ENCODE assay signal across 12 cellular contexts in genomic region chr17:44827863-44828262, GRCh38. TPM values are rescaled to one million over a fixed set of nuclear protein-coding genes. Genes with fewer than 3 reads are reported as not detected.
DNase-seq lines count a peak whose midpoint lies in the region; ATAC-seq and TF ChIP-seq lines count a peak whose summit lies in the region.
"Had no signal": no experiment of that assay in that cellular context is flagged by ENCODE, and none has a peak within 500 bp of the region (broad histone marks: within the 10 kb centered on the region; RNA-seq: fewer than 3 reads in every experiment).

No MANE protein-coding gene starts in this region.

- DNase-seq in EH (ENCODE audit: low read depth): peak; percentile 49
- no peak for DNase-seq in Panc1 (ENCODE audit: low read depth, low spot score)
- no peak for DNase-seq in fibroblast of pulmonary artery (ENCODE audit: low read depth)
- no peak for DNase-seq in NCI-H69 (lab: John Stamatoyannopoulos, UW)
- DNase-seq in DMS114 treated with DMSO at 0.1 percent for 48 hours (lab: John Stamatoyannopoulos, UW; ENCODE audit: unreplicated experiment): no peak
- no peak for DNase-seq in hippocampal formation (lab: John Stamatoyannopoulos, UW)
- DNase-seq in testis: no peak
- DNase-seq: body of pancreas; naive thymus-derived CD4-positive, alpha-beta T cell; NCI-H524 treated with DMSO at 0.1 percent for 48 hours; thyroid gland had no signal

- H3K27ac ChIP-seq in Panc1 (ENCODE audit: low read length) (peak overlapping the region; percentile 97), rectal smooth muscle tissue (ENCODE audit: low read depth, low read length) (peak overlapping the region; percentile 94), testis (peak overlapping the region in 1 of 2 donors; percentile 11)
- H3K27ac ChIP-seq: body of pancreas, thyroid gland had no signal

- WGBS in testis, 2 donors: 64 to 67% methylated on average over 1 of the region's 1 CpG

- no peak for ATAC-seq in Panc1
- ATAC-seq: body of pancreas; naive thymus-derived CD4-positive, alpha-beta T cell had no signal

- no peak for TF ChIP-seq CTCF in Panc1 (IDR thresholded peaks at IDR 0.05)
- TF ChIP-seq CTCF in fibroblast of pulmonary artery (IDR thresholded peaks at IDR 0.05; ENCODE audit: low read length, missing control alignments): no peak
- TF ChIP-seq CTCF in testis (IDR thresholded peaks at IDR 0.05): no peak

- H3K4me1 ChIP-seq in Panc1 (ENCODE audit: control insufficient read depth, insufficient read depth, low read length) (peaks cover 12% of the 10 kb centered on the region), rectal smooth muscle tissue (ENCODE audit: control insufficient read depth, insufficient read depth, low read length) (peaks cover 2% of the 10 kb centered on the region), testis (no peaks in the 10 kb centered on the region)

- CTCF ChIA-PET in Panc1 (lab: Charles Lee): no interaction called here

- intact Hi-C loops in Panc1 (cut with micrococcal nuclease; ENCODE audit: unreplicated experiment) (no loop called here), testis (cut with DNase I; ENCODE audit: low total_unique reads) (no loop called here)

- no TSS peak for BruUV-seq in Panc1 (replicated peaks; lab: Mats Ljungman, UMichigan)

- H3K4me3 ChIP-seq in Panc1 (ENCODE audit: low read depth in 2 of 2, low read length in 2 of 2) (peak overlapping the region; percentile 82 to 83), fibroblast of pulmonary artery (replicated peaks; ENCODE audit: low read depth, low read length) (peak overlapping the region; percentile 88), rectal smooth muscle tissue (ENCODE audit: low read length) (peak overlapping the region; percentile 66), testis (no peak overlapping the region)
- H3K4me3 ChIP-seq: body of pancreas, thyroid gland had no signal

- H3K27me3 ChIP-seq in Panc1 (ENCODE audit: control insufficient read depth, insufficient read depth, low read length): no peaks in the 10 kb centered on the region
- peaks cover 3% of the 10 kb centered on the region for H3K27me3 ChIP-seq in rectal smooth muscle tissue (ENCODE audit: control insufficient read depth, insufficient read depth, low read length)
- H3K27me3 ChIP-seq in testis: no peaks in the 10 kb centered on the region

- no peak for TF ChIP-seq POLR2A in testis (IDR thresholded peaks at IDR 0.05)

- H3K9me3 ChIP-seq in Panc1 (ENCODE audit: control insufficient read depth, insufficient read depth, low read depth, low read length): no peaks in the 10 kb centered on the region
- no peaks in the 10 kb centered on the region for H3K9me3 ChIP-seq in testis
- H3K9me3 ChIP-seq: body of pancreas, thyroid gland had no signal

- POLR2A ChIA-PET in Panc1 (lab: Charles Lee): no interaction called here

- no peak overlapping the region for H3K9ac ChIP-seq in rectal smooth muscle tissue (ENCODE audit: low read length)

- no peaks in the 10 kb centered on the region; the same call in 1 of the 2 replicates for H3K36me3 ChIP-seq in Panc1 (ENCODE audit: control insufficient read depth, insufficient read depth, low read length)
- no peaks in the 10 kb centered on the region for H3K36me3 ChIP-seq in rectal smooth muscle tissue (ENCODE audit: control insufficient read depth, insufficient read depth, low read length)
- H3K36me3 ChIP-seq in testis (ENCODE audit: low read depth, missing control alignments): no peaks in the 10 kb centered on the region
- H3K36me3 ChIP-seq: thyroid gland had no signal

- in situ Hi-C loops in Panc1 (cut with HindIII; ENCODE audit: low pct_unique_long_range_greater_than_20kb, low sequenced_read_pairs): no loop called here

RNA-seq across cellular contexts. Expression of gene GJC1, which starts 2.2 kb away (rescaled TPM):
- total RNA-seq in Panc1 (2021; ENCODE audit: unreplicated experiment) (89.4 TPM), testis (10 to 100 TPM; 16.9 to 21.0 TPM)
- polyA plus RNA-seq in Panc1 (2012; ENCODE audit: insufficient read length): 33.6 TPM
- polyA plus RNA-seq in testis (ENCODE audit: insufficient read depth, low read depth, low replicate concordance): 19.3 TPM
- polyA plus RNA-seq: naive thymus-derived CD4-positive, alpha-beta T cell had no signal

RNA-seq across cellular contexts. Expression of gene HIGD1B, which starts 19.8 kb away (rescaled TPM):
- not detected for total RNA-seq in Panc1 (2021; ENCODE audit: unreplicated experiment)
- not detected for polyA plus RNA-seq in Panc1 (2012; ENCODE audit: insufficient read length)
- total RNA-seq in testis: under 1 TPM in 1 of 2 donors, not detected in 1; 0.81 TPM
- 2.6 TPM for polyA plus RNA-seq in testis (ENCODE audit: insufficient read depth, low read depth, low replicate concordance)
- total RNA-seq: naive thymus-derived CD4-positive, alpha-beta T cell; thyroid gland had no signal
- polyA plus RNA-seq: naive thymus-derived CD4-positive, alpha-beta T cell had no signal

Comparison
In these comparisons a context has a peak if more than half of its experiments do, and no peak if none do; other contexts are left out.
1. H3K4me3 ChIP-seq: peak in Panc1 (2 of 2), fibroblast of pulmonary artery (single experiment) and rectal smooth muscle tissue (single experiment); none in testis (0 of 2).